ENCODE assay signal across 12 cellular contexts in genomic region chr5:173029499-173029921, GRCh38. TPM values are rescaled to one million over a fixed set of nuclear protein-coding genes. Genes with fewer than 3 reads are reported as not detected.
A peak's percentile ranks its signal among the peaks of the same experiment; 100 is the strongest.
DNase-seq lines count a peak whose midpoint lies in the region; ATAC-seq lines count a peak whose summit lies in the region.
"Had no signal": no experiment of that assay in that cellular context is flagged by ENCODE, and none has a peak within 500 bp of the region (broad histone marks: within the 10 kb centered on the region; RNA-seq: fewer than 3 reads in every experiment).

No MANE protein-coding gene starts in this region.

- H3K9ac ChIP-seq in duodenal mucosa (ENCODE audit: low read depth in 1 of 2, low read length in 2 of 2) = no peak overlapping the region

- no peak overlapping the region for H3K27ac Mint-ChIP-seq in naive thymus-derived CD8-positive, alpha-beta T cell
- H3K27ac Mint-ChIP-seq: brain; T-helper 2 cell treated with Interferon-gamma antibody and Interleukin-4, amounts not matched to agents 5 μg/mL and 100 μg/mL, for 36 hours had no signal

- no peaks in the 10 kb centered on the region for H3K9me3 Mint-ChIP-seq in naive thymus-derived CD8-positive, alpha-beta T cell
- H3K9me3 Mint-ChIP-seq: brain; T-helper 2 cell treated with Interferon-gamma antibody and Interleukin-4, amounts not matched to agents 5 μg/mL and 100 μg/mL, for 36 hours had no signal

- DNase-seq in CD1c-positive myeloid dendritic cell (ENCODE audit: extremely low spot score) (peak; percentile 22), MV-4-11 (lab: John Stamatoyannopoulos, UW) (peak; percentile 23), KG1 (lab: John Stamatoyannopoulos, UW) (no peak), NCI-H526 (lab: John Stamatoyannopoulos, UW) (no peak)
- peak in 3 of 10 donors; percentile 5 to 13 (median 8) for DNase-seq in naive thymus-derived CD8-positive, alpha-beta T cell
- DNase-seq: foreskin keratinocyte, NCI-H510A treated with DMSO at 0.1 percent for 48 hours had no signal

- POLR2A ChIA-PET in naive thymus-derived CD8-positive, alpha-beta T cell (lab: Charles Lee) = interaction anchor here (0.8 to 2.0 kb wide), 2 partner anchors 13 to 28 kb away, joined by 3 to 8 read pairs; no protein-coding TSS in a partner anchor

- no peak overlapping the region for H3K4me3 ChIP-seq in duodenal mucosa (ENCODE audit: low read depth in 1 of 2, low read length in 2 of 2)

- H3K4me1 ChIP-seq in duodenal mucosa (ENCODE audit: control insufficient read depth in 1 of 2, insufficient read depth in 2 of 2, low read length in 2 of 2) = peaks cover 18 to 21% of the 10 kb centered on the region in 2 donors
- H3K4me1 ChIP-seq: foreskin keratinocyte had no signal

- no peaks in the 10 kb centered on the region for H3K9me3 ChIP-seq in duodenal mucosa (ENCODE audit: control insufficient read depth in 1 of 2, low read length in 2 of 2)

- no peaks in the 10 kb centered on the region for H3K27me3 ChIP-seq in duodenal mucosa (ENCODE audit: control insufficient read depth in 1 of 2, insufficient read depth in 2 of 2, low read length in 2 of 2)
- H3K27me3 ChIP-seq: foreskin keratinocyte had no signal

- H3K27ac ChIP-seq in duodenal mucosa (ENCODE audit: low read depth, low read length) = peak overlapping the region; percentile 23
- H3K27ac ChIP-seq: foreskin keratinocyte had no signal

- H3K36me3 ChIP-seq in duodenal mucosa (ENCODE audit: control insufficient read depth in 1 of 2, insufficient read depth in 2 of 2, low read length in 2 of 2) = peaks cover 0 to 18% of the 10 kb centered on the region in 2 donors

- no peaks in the 10 kb centered on the region for H3K27me3 Mint-ChIP-seq in naive thymus-derived CD8-positive, alpha-beta T cell

- ATAC-seq in naive thymus-derived CD8-positive, alpha-beta T cell = peak; percentile 74 to 78
- no peak for ATAC-seq in GM21528 (IDR thresholded peaks at IDR 0.05; ENCODE audit: low FRiP score, unreplicated experiment)
- no peak for ATAC-seq in GM18519 (IDR thresholded peaks at IDR 0.05; ENCODE audit: low FRiP score, unreplicated experiment)
- ATAC-seq: foreskin keratinocyte had no signal

- H3K36me3 Mint-ChIP-seq in naive thymus-derived CD8-positive, alpha-beta T cell = peaks cover under 1 to 18% (median 11%) of the 10 kb centered on the region in 3 donors

- peaks cover 9 to 32% (median 20%) of the 10 kb centered on the region in 4 donors for H3K4me1 Mint-ChIP-seq in naive thymus-derived CD8-positive, alpha-beta T cell
- H3K4me1 Mint-ChIP-seq: brain had no signal

- no peak overlapping the region for H3K4me3 Mint-ChIP-seq in naive thymus-derived CD8-positive, alpha-beta T cell
- H3K4me3 Mint-ChIP-seq: brain; T-helper 2 cell treated with Interferon-gamma antibody and Interleukin-4, amounts not matched to agents 5 μg/mL and 100 μg/mL, for 36 hours had no signal

RNA-seq across cellular contexts. Expression of gene CREBRF, which starts 26.6 kb away (rescaled TPM):
- total RNA-seq in naive thymus-derived CD8-positive, alpha-beta T cell = 100 to 1,000 TPM in 1 of 2 experiments, 10 to 100 TPM in 1; 99.4 to 111 TPM
- polyA plus RNA-seq in naive thymus-derived CD8-positive, alpha-beta T cell = 10 to 100 TPM; 52.6 to 61.6 (median 55.9) TPM

RNA-seq across cellular contexts. Expression of gene ATP6V0E1, which starts 45.9 kb away (rescaled TPM):
- total RNA-seq in naive thymus-derived CD8-positive, alpha-beta T cell = 100 to 1,000 TPM; 141 to 150 TPM
- polyA plus RNA-seq in naive thymus-derived CD8-positive, alpha-beta T cell = 100 to 1,000 TPM; 411 to 532 (median 494) TPM

Comparison
In these comparisons a context has a peak if more than half of its experiments do, and no peak if none do; other contexts are left out.
1. DNase-seq: peak in CD1c-positive myeloid dendritic cell (single experiment) and MV-4-11 (single experiment); none in KG1 (single experiment) and NCI-H526 (0 of 2).
2. ATAC-seq: peak in naive thymus-derived CD8-positive, alpha-beta T cell (2 of 2); none in GM21528 (single experiment) and GM18519 (single experiment).